1 cellular context compared by ENCODE assay signal in the genomic region with DNA sequence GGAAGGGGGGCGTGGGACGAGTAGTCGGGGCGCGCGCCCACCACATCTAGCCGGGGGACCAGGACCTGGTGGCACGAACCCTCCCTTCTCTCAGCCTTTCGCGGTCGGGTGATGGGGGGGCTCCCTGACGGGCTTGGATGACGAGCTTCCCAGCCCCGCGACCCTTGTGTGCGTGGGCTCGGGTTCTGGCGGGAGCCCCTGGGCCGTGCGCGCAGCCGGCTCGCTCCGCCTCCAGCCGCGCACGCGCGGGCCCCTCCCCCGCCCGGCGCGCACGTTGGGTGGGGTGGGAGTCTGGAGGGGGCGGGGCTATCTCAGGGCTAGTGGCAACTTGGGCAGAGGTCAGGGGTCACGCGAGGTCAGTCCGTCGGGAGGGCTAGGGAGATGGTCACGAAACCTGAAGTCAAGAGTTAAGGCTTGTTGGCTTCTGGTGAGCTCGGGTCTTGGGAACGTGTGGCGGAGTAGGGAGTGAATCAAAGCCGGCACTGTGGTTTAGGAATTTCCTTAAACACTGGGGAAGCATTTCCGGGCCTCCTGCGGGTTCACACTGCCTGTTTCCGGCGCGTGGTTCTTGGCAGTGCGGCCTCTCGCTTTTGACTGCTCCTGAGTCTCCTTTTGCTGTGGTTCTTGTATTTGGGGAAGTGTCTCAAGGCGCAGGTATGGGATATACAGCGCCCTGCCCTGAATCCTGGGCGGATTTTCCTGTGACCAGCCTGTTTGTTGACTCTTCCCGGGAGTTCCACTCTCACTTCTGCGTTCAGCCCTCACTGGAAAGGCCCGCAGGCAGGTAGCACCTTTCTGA.
TF ChIP-seq lines count a peak whose summit lies in the region.

SRCAP (plus strand) TSS at position 356 of the 799 bp plus-strand sequence. CDS start 1,654 bp downstream, outside the sequence.

TF ChIP-seq in HepG2, 621 proteins besides CTCF, POLR2A, EP300 and RAD21 (continued from another document and continues in another):
- TF ChIP-seq MXI1 (IDR thresholded peaks at IDR 0.05; ENCODE audit: borderline replicate concordance, low read depth, low read length), result peak; percentile 34; the same call in 2 of the 3 replicates
- TF ChIP-seq ZNF580 (CRISPR knock-in tag; IDR thresholded peaks at IDR 0.05; ENCODE audit: borderline replicate concordance, low read depth), result no peak
- TF ChIP-seq ISX (CRISPR knock-in tag; conservative IDR thresholded peaks at IDR 0.05), result no peak
- TF ChIP-seq THAP8 (CRISPR knock-in tag; IDR thresholded peaks at IDR 0.05; ENCODE audit: borderline replicate concordance), result no peak
- TF ChIP-seq RBFOX2 (IDR thresholded peaks at IDR 0.05; ENCODE audit: low read depth, low read length), result peak; percentile 75
- TF ChIP-seq, protein P1, sequence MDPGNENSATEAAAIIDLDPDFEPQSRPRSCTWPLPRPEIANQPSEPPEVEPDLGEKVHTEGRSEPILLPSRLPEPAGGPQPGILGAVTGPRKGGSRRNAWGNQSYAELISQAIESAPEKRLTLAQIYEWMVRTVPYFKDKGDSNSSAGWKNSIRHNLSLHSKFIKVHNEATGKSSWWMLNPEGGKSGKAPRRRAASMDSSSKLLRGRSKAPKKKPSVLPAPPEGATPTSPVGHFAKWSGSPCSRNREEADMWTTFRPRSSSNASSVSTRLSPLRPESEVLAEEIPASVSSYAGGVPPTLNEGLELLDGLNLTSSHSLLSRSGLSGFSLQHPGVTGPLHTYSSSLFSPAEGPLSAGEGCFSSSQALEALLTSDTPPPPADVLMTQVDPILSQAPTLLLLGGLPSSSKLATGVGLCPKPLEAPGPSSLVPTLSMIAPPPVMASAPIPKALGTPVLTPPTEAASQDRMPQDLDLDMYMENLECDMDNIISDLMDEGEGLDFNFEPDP (CRISPR knock-in tag; conservative IDR thresholded peaks at IDR 0.05), result no peak
- TF ChIP-seq, protein P2, sequence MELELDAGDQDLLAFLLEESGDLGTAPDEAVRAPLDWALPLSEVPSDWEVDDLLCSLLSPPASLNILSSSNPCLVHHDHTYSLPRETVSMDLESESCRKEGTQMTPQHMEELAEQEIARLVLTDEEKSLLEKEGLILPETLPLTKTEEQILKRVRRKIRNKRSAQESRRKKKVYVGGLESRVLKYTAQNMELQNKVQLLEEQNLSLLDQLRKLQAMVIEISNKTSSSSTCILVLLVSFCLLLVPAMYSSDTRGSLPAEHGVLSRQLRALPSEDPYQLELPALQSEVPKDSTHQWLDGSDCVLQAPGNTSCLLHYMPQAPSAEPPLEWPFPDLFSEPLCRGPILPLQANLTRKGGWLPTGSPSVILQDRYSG (CRISPR knock-in tag; IDR thresholded peaks at IDR 0.05), result no peak
- TF ChIP-seq KDM2A (CRISPR knock-in tag; IDR thresholded peaks at IDR 0.05; ENCODE audit: borderline replicate concordance, low read depth), result peak; percentile 53; the same call in 1 of the 2 replicates
- no peak; the same call in 1 of the 2 replicates for TF ChIP-seq ZNF564 (CRISPR knock-in tag; IDR thresholded peaks at IDR 0.05)
- 0 out of 2 replicates have a peak, but pooled peaks have one; percentile 5 for TF ChIP-seq NFE2L2 (IDR thresholded peaks at IDR 0.05; ENCODE audit: low read length)
- TF ChIP-seq KLF15 (CRISPR knock-in tag; IDR thresholded peaks at IDR 0.05; ENCODE audit: borderline replicate concordance), result no peak
- TF ChIP-seq ZNF788 (CRISPR knock-in tag; IDR thresholded peaks at IDR 0.05; ENCODE audit: borderline replicate concordance), result peak; percentile 40
- TF ChIP-seq KDM5B (CRISPR knock-in tag; IDR thresholded peaks at IDR 0.05; ENCODE audit: borderline replicate concordance), result no peak; the same call in 1 of the 2 replicates
- no peak; the same call in 1 of the 2 replicates for TF ChIP-seq BCL6 (CRISPR knock-in tag; IDR thresholded peaks at IDR 0.05)
- no peak; the same call in 1 of the 2 replicates for TF ChIP-seq ZBTB7B (CRISPR knock-in tag; IDR thresholded peaks at IDR 0.05)
- no peak for TF ChIP-seq ZKSCAN1 (IDR thresholded peaks at IDR 0.05; ENCODE audit: low read length)
- TF ChIP-seq HBP1 (CRISPR knock-in tag; IDR thresholded peaks at IDR 0.05; ENCODE audit: low read depth), result 0 out of 2 replicates have a peak, but pooled peaks have one; percentile 83
- TF ChIP-seq TSC22D2 (CRISPR knock-in tag; IDR thresholded peaks at IDR 0.05; ENCODE audit: borderline replicate concordance), result no peak
- peak; percentile 62 for TF ChIP-seq ZFY (CRISPR knock-in tag; IDR thresholded peaks at IDR 0.05)
- TF ChIP-seq RBM22 (optimal IDR thresholded peaks at IDR 0.05; ENCODE audit: low read length), result peak; percentile 81
- TF ChIP-seq, protein P3, sequence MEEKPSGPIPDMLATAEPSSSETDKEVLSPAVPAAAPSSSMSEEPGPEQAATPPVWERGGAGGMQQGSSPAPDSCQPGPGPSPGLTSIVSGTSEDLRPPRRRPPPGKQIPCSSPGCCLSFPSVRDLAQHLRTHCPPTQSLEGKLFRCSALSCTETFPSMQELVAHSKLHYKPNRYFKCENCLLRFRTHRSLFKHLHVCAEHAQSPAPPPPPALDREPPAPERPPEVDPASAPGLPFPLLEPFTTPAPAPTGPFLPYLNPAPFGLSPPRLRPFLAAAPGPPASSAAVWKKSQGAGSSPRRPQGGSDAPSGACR (CRISPR knock-in tag; IDR thresholded peaks at IDR 0.05), result no peak
- no peak for TF ChIP-seq MTA3 (CRISPR knock-in tag; IDR thresholded peaks at IDR 0.05)
- TF ChIP-seq ZHX2 (IDR thresholded peaks at IDR 0.05; ENCODE audit: low read depth), result peak; percentile 21; the same call in 1 of the 2 replicates
- TF ChIP-seq ZHX2 (CRISPR knock-in tag; IDR thresholded peaks at IDR 0.05; ENCODE audit: borderline replicate concordance), result 0 out of 2 replicates have a peak, but pooled peaks have one; percentile 74
- TF ChIP-seq ZNF331 (CRISPR knock-in tag; IDR thresholded peaks at IDR 0.05), result no peak
- peak; percentile 92 for TF ChIP-seq AGO2 (optimal IDR thresholded peaks at IDR 0.05; ENCODE audit: low read depth, low read length)
- TF ChIP-seq PLSCR1 (CRISPR knock-in tag; IDR thresholded peaks at IDR 0.05; ENCODE audit: borderline replicate concordance), result 0 out of 2 replicates have a peak, but pooled peaks have one; percentile 50
- TF ChIP-seq, protein P4, sequence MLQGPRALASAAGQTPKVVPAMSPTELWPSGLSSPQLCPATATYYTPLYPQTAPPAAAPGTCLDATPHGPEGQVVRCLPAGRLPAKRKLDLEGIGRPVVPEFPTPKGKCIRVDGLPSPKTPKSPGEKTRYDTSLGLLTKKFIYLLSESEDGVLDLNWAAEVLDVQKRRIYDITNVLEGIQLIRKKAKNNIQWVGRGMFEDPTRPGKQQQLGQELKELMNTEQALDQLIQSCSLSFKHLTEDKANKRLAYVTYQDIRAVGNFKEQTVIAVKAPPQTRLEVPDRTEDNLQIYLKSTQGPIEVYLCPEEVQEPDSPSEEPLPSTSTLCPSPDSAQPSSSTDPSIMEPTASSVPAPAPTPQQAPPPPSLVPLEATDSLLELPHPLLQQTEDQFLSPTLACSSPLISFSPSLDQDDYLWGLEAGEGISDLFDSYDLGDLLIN (CRISPR knock-in tag; IDR thresholded peaks at IDR 0.05; ENCODE audit: borderline replicate concordance), result no peak; the same call in none of the 2 replicates
- TF ChIP-seq ZNF224 (CRISPR knock-in tag; IDR thresholded peaks at IDR 0.05), result no peak
- TF ChIP-seq ZNF572 (CRISPR knock-in tag; IDR thresholded peaks at IDR 0.05), result no peak
- TF ChIP-seq, protein P5, sequence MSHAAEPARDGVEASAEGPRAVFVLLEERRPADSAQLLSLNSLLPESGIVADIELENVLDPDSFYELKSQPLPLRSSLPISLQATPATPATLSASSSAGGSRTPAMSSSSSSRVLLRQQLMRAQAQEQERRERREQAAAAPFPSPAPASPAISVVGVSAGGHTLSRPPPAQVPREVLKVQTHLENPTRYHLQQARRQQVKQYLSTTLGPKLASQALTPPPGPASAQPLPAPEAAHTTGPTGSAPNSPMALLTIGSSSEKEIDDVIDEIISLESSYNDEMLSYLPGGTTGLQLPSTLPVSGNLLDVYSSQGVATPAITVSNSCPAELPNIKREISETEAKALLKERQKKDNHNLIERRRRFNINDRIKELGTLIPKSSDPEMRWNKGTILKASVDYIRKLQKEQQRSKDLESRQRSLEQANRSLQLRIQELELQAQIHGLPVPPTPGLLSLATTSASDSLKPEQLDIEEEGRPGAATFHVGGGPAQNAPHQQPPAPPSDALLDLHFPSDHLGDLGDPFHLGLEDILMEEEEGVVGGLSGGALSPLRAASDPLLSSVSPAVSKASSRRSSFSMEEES (CRISPR knock-in tag; IDR thresholded peaks at IDR 0.05), result no peak; the same call in 1 of the 2 replicates
- TF ChIP-seq ZNF589 (CRISPR knock-in tag; conservative IDR thresholded peaks at IDR 0.05), result no peak
- TF ChIP-seq CSRNP1 (CRISPR knock-in tag; IDR thresholded peaks at IDR 0.05), result peak; percentile 82; the same call in 1 of the 2 replicates
- no peak for TF ChIP-seq ZNF512 (CRISPR knock-in tag; IDR thresholded peaks at IDR 0.05)
